In the genomic region with DNA sequence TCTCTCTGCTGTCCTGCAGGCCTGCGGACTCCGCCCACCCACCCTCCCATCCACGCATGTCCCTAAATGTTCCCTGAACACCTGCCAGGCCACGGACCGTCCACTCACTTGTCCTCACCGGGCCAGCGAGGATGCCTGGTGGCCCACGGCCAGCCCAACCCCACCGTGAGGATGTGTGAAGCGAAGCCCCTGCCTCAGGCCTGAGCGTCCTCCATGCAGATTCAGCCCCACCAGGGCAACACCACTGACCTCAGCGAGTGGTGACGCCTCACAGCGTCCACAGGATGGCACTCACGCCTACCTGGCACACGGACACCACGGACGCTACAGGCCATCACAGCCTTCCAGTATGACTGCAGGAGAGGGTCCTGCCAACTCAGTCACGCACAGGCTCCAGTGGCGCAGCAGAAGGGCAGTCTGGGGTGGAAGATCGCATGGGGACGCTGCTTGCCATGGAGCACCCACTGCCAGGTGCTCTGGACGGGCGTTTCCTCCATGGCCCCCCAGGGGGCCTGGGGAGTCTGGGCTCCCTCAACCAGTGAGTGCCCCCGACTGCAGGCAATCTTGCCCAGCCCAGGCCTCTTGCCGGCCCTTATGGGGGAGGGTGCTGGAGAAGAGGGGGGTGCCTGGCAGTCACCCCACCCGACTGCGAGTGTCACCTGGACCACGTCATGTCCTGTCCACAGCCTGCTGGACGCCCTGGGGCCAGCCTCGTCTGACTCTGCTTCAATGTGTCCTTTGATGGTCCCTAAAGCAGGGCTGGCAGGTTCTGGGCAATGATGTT, we compare ENCODE assay signal across 1 cellular context.
TF ChIP-seq lines count a peak whose summit lies in the region.

No MANE protein-coding gene starts in this region.

TF ChIP-seq in GM23338, 12 proteins besides CTCF, POLR2A, EP300 and RAD21:
- TF ChIP-seq, protein P1, sequence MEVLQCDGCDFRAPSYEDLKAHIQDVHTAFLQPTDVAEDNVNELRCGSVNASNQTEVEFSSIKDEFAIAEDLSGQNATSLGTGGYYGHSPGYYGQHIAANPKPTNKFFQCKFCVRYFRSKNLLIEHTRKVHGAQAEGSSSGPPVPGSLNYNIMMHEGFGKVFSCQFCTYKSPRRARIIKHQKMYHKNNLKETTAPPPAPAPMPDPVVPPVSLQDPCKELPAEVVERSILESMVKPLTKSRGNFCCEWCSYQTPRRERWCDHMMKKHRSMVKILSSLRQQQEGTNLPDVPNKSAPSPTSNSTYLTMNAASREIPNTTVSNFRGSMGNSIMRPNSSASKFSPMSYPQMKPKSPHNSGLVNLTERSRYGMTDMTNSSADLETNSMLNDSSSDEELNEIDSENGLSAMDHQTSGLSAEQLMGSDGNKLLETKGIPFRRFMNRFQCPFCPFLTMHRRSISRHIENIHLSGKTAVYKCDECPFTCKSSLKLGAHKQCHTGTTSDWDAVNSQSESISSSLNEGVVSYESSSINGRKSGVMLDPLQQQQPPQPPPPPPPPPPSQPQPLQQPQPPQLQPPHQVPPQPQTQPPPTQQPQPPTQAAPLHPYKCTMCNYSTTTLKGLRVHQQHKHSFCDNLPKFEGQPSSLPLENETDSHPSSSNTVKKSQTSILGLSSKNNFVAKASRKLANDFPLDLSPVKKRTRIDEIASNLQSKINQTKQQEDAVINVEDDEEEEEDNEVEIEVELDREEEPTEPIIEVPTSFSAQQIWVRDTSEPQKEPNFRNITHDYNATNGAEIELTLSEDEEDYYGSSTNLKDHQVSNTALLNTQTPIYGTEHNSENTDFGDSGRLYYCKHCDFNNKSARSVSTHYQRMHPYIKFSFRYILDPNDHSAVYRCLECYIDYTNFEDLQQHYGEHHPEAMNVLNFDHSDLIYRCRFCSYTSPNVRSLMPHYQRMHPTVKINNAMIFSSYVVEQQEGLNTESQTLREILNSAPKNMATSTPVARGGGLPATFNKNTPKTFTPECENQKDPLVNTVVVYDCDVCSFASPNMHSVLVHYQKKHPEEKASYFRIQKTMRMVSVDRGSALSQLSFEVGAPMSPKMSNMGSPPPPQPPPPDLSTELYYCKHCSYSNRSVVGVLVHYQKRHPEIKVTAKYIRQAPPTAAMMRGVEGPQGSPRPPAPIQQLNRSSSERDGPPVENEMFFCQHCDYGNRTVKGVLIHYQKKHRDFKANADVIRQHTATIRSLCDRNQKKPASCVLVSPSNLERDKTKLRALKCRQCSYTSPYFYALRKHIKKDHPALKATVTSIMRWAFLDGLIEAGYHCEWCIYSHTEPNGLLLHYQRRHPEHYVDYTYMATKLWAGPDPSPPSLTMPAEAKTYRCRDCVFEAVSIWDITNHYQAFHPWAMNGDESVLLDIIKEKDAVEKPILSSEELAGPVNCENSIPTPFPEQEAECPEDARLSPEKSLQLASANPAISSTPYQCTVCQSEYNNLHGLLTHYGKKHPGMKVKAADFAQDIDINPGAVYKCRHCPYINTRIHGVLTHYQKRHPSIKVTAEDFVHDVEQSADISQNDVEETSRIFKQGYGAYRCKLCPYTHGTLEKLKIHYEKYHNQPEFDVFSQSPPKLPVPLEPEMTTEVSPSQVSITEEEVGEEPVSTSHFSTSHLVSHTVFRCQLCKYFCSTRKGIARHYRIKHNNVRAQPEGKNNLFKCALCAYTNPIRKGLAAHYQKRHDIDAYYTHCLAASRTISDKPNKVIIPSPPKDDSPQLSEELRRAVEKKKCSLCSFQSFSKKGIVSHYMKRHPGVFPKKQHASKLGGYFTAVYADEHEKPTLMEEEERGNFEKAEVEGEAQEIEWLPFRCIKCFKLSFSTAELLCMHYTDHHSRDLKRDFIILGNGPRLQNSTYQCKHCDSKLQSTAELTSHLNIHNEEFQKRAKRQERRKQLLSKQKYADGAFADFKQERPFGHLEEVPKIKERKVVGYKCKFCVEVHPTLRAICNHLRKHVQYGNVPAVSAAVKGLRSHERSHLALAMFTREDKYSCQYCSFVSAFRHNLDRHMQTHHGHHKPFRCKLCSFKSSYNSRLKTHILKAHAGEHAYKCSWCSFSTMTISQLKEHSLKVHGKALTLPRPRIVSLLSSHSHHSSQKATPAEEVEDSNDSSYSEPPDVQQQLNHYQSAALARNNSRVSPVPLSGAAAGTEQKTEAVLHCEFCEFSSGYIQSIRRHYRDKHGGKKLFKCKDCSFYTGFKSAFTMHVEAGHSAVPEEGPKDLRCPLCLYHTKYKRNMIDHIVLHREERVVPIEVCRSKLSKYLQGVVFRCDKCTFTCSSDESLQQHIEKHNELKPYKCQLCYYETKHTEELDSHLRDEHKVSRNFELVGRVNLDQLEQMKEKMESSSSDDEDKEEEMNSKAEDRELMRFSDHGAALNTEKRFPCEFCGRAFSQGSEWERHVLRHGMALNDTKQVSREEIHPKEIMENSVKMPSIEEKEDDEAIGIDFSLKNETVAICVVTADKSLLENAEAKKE (CRISPR knock-in tag; IDR thresholded peaks at IDR 0.05): no peak
- TF ChIP-seq, protein P2, sequence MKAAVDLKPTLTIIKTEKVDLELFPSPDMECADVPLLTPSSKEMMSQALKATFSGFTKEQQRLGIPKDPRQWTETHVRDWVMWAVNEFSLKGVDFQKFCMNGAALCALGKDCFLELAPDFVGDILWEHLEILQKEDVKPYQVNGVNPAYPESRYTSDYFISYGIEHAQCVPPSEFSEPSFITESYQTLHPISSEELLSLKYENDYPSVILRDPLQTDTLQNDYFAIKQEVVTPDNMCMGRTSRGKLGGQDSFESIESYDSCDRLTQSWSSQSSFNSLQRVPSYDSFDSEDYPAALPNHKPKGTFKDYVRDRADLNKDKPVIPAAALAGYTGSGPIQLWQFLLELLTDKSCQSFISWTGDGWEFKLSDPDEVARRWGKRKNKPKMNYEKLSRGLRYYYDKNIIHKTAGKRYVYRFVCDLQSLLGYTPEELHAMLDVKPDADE (IDR thresholded peaks at IDR 0.05): no peak
- TF ChIP-seq POLR2AphosphoS5 (IDR thresholded peaks at IDR 0.05; ENCODE audit: low read depth) (no peak), EZH2phosphoT487 (IDR thresholded peaks at IDR 0.05; ENCODE audit: unreplicated experiment) (no peak), NANOG (IDR thresholded peaks at IDR 0.05; ENCODE audit: borderline replicate concordance) (no peak), ZNF114 (CRISPR knock-in tag; IDR thresholded peaks at IDR 0.05) (no peak), STAT1 (IDR thresholded peaks at IDR 0.05; ENCODE audit: unreplicated experiment) (no peak), ZNF331 (CRISPR knock-in tag; IDR thresholded peaks at IDR 0.05; ENCODE audit: low read depth) (no peak)
